In genomic region chr11:119512373-119512772, GRCh38 we compare ENCODE assay signal across 18 cellular contexts.
DNase-seq lines count a peak whose midpoint lies in the region; ATAC-seq and TF ChIP-seq lines count a peak whose summit lies in the region.
"Had no signal": no experiment of that assay in that cellular context is flagged by ENCODE, and none has a peak within 500 bp of the region (broad histone marks: within the 10 kb centered on the region; RNA-seq: fewer than 3 reads in every experiment).

No MANE protein-coding gene starts in this region.

- H3K9me3 Mint-ChIP-seq in brain (peaks cover 0 to 12% (median 9%) of the 10 kb centered on the region in 5 experiments), natural killer cell (no peaks in the 10 kb centered on the region)
- H3K9me3 Mint-ChIP-seq: activated T-cell treated with anti-CD3 and anti-CD28 coated beads, Interleukin-2, amount 50 U/mL, for 72 hours; T-helper 2 cell treated with Interferon-gamma antibody and Interleukin-4, amounts not matched to agents 5 μg/mL and 100 μg/mL, for 36 hours had no signal

- peak overlapping the region; percentile 19; the same call in 1 of the 2 replicates for H3K9ac ChIP-seq in BLaER1

- ATAC-seq in GM18861 (IDR thresholded peaks at IDR 0.05; ENCODE audit: unreplicated experiment): peak; percentile 62
- peak; percentile 54 for ATAC-seq in HG02759 (IDR thresholded peaks at IDR 0.05; ENCODE audit: unreplicated experiment)
- ATAC-seq in natural killer cell: no peak
- no peak for ATAC-seq in HG03139 (IDR thresholded peaks at IDR 0.05; ENCODE audit: unreplicated experiment)
- ATAC-seq: activated T-cell treated with anti-CD3 and anti-CD28 coated beads, Interleukin-2, amount 50 U/mL, for 72 hours; HepG2 had no signal

- H3K36me3 Mint-ChIP-seq in brain (no peaks in the 10 kb centered on the region), natural killer cell (no peaks in the 10 kb centered on the region)

- H3K27me3 ChIP-seq in BLaER1: no peaks in the 10 kb centered on the region
- H3K27me3 ChIP-seq: colonic mucosa had no signal

- H3K36me3 ChIP-seq in BLaER1: no peaks in the 10 kb centered on the region
- H3K36me3 ChIP-seq: brain microvascular endothelial cell, colonic mucosa had no signal

- H3K4me3 Mint-ChIP-seq in brain (peak overlapping the region in 2 of 5 experiments; percentile 44 to 48), natural killer cell (no peak overlapping the region)
- H3K4me3 Mint-ChIP-seq: activated T-cell treated with anti-CD3 and anti-CD28 coated beads, Interleukin-2, amount 50 U/mL, for 72 hours; T-helper 2 cell treated with Interferon-gamma antibody and Interleukin-4, amounts not matched to agents 5 μg/mL and 100 μg/mL, for 36 hours had no signal

- H3K4me1 Mint-ChIP-seq in brain (peaks cover 80% of the 10 kb centered on the region), natural killer cell (no peaks in the 10 kb centered on the region)

- no peaks in the 10 kb centered on the region for H3K9me3 ChIP-seq in BLaER1
- H3K9me3 ChIP-seq: colonic mucosa had no signal

- TF ChIP-seq CTCF in brain (conservative IDR thresholded peaks at IDR 0.05): no peak
- TF ChIP-seq CTCF in natural killer cell (IDR thresholded peaks at IDR 0.05): no peak

- intact Hi-C loops in natural killer cell (cut with micrococcal nuclease): no loop called here

- H3K4me1 ChIP-seq in BLaER1: peaks cover 49% of the 10 kb centered on the region
- H3K4me1 ChIP-seq: colonic mucosa had no signal

- DNase-seq in T1000 (lab: John Stamatoyannopoulos, UW) (no peak), natural killer cell (no peak), DMS79 treated with DMSO at 0.1 percent for 48 hours (lab: John Stamatoyannopoulos, UW) (no peak)
- DNase-seq: activated CD4-positive, CD25-positive, alpha-beta regulatory T cell; activated CD8-positive, alpha-beta memory T cell treated with anti-CD3 and anti-CD28 coated beads for 24 hours; activated T-cell treated with anti-CD3 and anti-CD28 coated beads, Interleukin-2, amount 50 U/mL, for 72 hours; brain microvascular endothelial cell; colonic mucosa; NCI-H226; stimulated activated CD4-positive, alpha-beta T cell treated with anti-CD3 and anti-CD28 coated beads, Interleukin-12 subunit alpha, Interleukin-12 subunit beta, amount 100 ng/mL, for 4 hours had no signal

- no peaks in the 10 kb centered on the region for H3K27me3 Mint-ChIP-seq in brain
- H3K27me3 Mint-ChIP-seq in natural killer cell (ENCODE audit: low read depth in 2 of 2): peaks cover 11 to 14% of the 10 kb centered on the region in 2 donors

- H3K4me2 ChIP-seq in BLaER1: peak overlapping the region; percentile 75

- no peaks in the 10 kb centered on the region for H4K20me1 ChIP-seq in BLaER1

- no peak overlapping the region for H3K4me3 ChIP-seq in BLaER1
- H3K4me3 ChIP-seq: colonic mucosa, SK-N-MC had no signal

- H3K27ac ChIP-seq in BLaER1: peak overlapping the region; percentile 20; the same call in 1 of the 2 replicates
- H3K27ac ChIP-seq: brain microvascular endothelial cell, colonic mucosa, SK-N-MC had no signal

- H3K27ac Mint-ChIP-seq in brain (peak overlapping the region in 4 of 5 experiments; percentile 42 to 91 (median 88)), natural killer cell (no peak overlapping the region)
- H3K27ac Mint-ChIP-seq: activated T-cell treated with anti-CD3 and anti-CD28 coated beads, Interleukin-2, amount 50 U/mL, for 72 hours; T-helper 2 cell treated with Interferon-gamma antibody and Interleukin-4, amounts not matched to agents 5 μg/mL and 100 μg/mL, for 36 hours had no signal

Comparison
In these comparisons a context has a peak if more than half of its experiments do, and no peak if none do; other contexts are left out.
1. ATAC-seq: peak in GM18861 (single experiment) and HG02759 (single experiment); none in natural killer cell (0 of 3) and HG03139 (single experiment).
2. H3K27ac Mint-ChIP-seq: peak in brain (4 of 5); none in natural killer cell (0 of 2).